ENCODE assay signal across 15 cellular contexts in the genomic region with DNA sequence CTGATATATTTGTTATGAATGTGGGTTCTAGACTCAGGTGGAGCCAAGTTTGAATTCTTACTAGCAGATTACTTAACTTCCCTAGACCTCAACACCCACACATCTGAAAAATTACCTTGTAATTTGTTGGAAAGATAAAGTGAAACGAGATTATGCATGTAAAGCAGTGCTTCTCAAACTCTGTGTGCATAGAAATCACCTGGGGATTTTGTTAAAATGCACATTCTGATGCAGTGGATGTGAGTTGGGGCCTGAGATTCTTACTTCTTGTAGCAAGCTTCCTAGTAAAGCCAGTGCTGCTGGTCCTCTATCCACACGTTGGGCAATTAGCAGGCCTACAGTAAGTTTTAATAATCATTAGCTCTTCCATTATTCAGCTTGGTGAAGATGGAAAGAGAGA.
A peak's percentile ranks its signal among the peaks of the same experiment; 100 is the strongest.
DNase-seq lines count a peak whose midpoint lies in the region; ATAC-seq and TF ChIP-seq lines count a peak whose summit lies in the region.
"Had no signal": no experiment of that assay in that cellular context is flagged by ENCODE, and none has a peak within 500 bp of the region (broad histone marks: within the 10 kb centered on the region; RNA-seq: fewer than 3 reads in every experiment).

No MANE protein-coding gene starts in this region.

- peaks cover 14 to 15% of the 10 kb centered on the region in 2 donors for H3K27me3 Mint-ChIP-seq in stimulated activated naive B cell treated with anti-CD40 and anti-IgM and Interleukin-4, amounts not matched to agents 10 μg/mL and 1 μg/mL and 100 μg/mL, for 72 hours

- DNase-seq in stimulated activated naive B cell treated with anti-CD40 and anti-IgM and Interleukin-4, amounts not matched to agents 10 μg/mL and 1 μg/mL and 100 μg/mL, for 72 hours: no peak
- no peak for DNase-seq in activated T-cell treated with anti-CD3 and anti-CD28 coated beads, Interleukin-2, amount 50 U/mL, for 48 hours
- no peak for DNase-seq in NOMO-1 treated with DMSO at 0.1 percent for 48 hours (lab: John Stamatoyannopoulos, UW; ENCODE audit: unreplicated experiment)
- DNase-seq: Calu3, DMS 273 treated with DMSO at 0.1 percent for 48 hours, H7, IMR-90, KBM-7 had no signal

- no peak overlapping the region for H3K27ac Mint-ChIP-seq in stimulated activated naive B cell treated with anti-CD40 and anti-IgM and Interleukin-4, amounts not matched to agents 10 μg/mL and 1 μg/mL and 100 μg/mL, for 72 hours
- H3K27ac Mint-ChIP-seq: CD14-positive monocyte, GM23338 had no signal

- ATAC-seq in GM18502 (IDR thresholded peaks at IDR 0.05; ENCODE audit: poor library complexity, unreplicated experiment) (peak; percentile 39), HG02885 (IDR thresholded peaks at IDR 0.05; ENCODE audit: poor library complexity, unreplicated experiment) (peak; percentile 40), HG02642 (IDR thresholded peaks at IDR 0.05; ENCODE audit: poor library complexity, unreplicated experiment) (no peak)
- peak; percentile 29 to 55 for ATAC-seq in stimulated activated naive B cell treated with anti-CD40 and anti-IgM and Interleukin-4, amounts not matched to agents 10 μg/mL and 1 μg/mL and 100 μg/mL, for 72 hours (replicated peaks)
- ATAC-seq: A549, GM23338 had no signal

- H3K36me3 Mint-ChIP-seq in stimulated activated naive B cell treated with anti-CD40 and anti-IgM and Interleukin-4, amounts not matched to agents 10 μg/mL and 1 μg/mL and 100 μg/mL, for 72 hours: no peaks in the 10 kb centered on the region
- H3K36me3 Mint-ChIP-seq: CD14-positive monocyte had no signal

- no peaks in the 10 kb centered on the region for H3K9me3 Mint-ChIP-seq in stimulated activated naive B cell treated with anti-CD40 and anti-IgM and Interleukin-4, amounts not matched to agents 10 μg/mL and 1 μg/mL and 100 μg/mL, for 72 hours
- H3K9me3 Mint-ChIP-seq: CD14-positive monocyte, GM23338 had no signal

- TF ChIP-seq CTCF in VCaP (conservative IDR thresholded peaks at IDR 0.05): no peak

- H3K4me1 Mint-ChIP-seq in stimulated activated naive B cell treated with anti-CD40 and anti-IgM and Interleukin-4, amounts not matched to agents 10 μg/mL and 1 μg/mL and 100 μg/mL, for 72 hours: no peaks in the 10 kb centered on the region

- H3K4me3 Mint-ChIP-seq in stimulated activated naive B cell treated with anti-CD40 and anti-IgM and Interleukin-4, amounts not matched to agents 10 μg/mL and 1 μg/mL and 100 μg/mL, for 72 hours: no peak overlapping the region
- H3K4me3 Mint-ChIP-seq: CD14-positive monocyte, GM23338 had no signal

- H3K27ac ChIP-seq in VCaP: peak overlapping the region; percentile 97
- H3K27ac ChIP-seq: A549 had no signal
